ENCODE assay signal across 9 cellular contexts in the genomic region with DNA sequence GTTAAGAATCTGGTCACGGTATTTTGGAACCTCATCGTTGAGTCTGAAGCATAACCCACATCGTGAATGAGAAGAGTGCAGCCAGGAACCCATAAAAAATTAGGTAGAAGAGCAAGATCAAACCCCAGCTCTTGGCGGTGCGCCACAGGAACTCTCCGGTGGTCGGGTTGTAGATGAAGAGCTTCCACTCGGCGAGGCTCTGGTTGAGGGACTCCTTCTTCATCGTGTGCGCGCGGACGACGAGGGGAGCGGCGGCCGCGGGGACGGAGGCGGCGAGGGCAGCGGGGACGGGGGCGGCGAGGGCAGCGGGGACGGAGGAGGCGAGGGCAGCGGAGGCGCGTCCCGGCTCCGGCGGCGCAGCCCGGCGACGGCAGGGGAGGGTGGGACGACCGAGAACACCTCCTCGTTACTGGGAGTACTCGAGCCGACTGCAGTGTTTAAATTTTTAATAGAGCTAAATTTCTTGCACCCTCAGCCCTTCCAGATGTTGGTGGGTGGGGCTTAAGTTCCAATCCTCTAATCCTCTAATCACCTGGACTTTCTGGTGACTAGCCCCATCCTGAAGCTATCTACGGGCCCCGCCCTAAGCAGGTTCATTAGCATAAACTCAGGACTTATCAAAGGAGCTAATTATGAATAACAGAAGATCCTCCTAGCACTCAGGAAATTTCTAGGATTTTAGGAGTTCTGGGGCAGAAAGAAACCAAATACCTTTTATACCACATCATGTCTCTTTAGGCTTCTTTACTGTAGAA. TPM values are rescaled to one million over a fixed set of nuclear protein-coding genes. Genes with fewer than 3 reads are reported as not detected.
DNase-seq lines count a peak whose midpoint lies in the region; ATAC-seq and TF ChIP-seq lines count a peak whose summit lies in the region.
"Had no signal": no experiment of that assay in that cellular context is flagged by ENCODE, and none has a peak within 500 bp of the region (broad histone marks: within the 10 kb centered on the region; RNA-seq: fewer than 3 reads in every experiment).

No MANE protein-coding gene starts in this region.

- no peak overlapping the region for H3K27ac ChIP-seq in Peyer's patch

- DNase-seq in GM10248 (ENCODE audit: extremely low spot score) (peak; percentile 20), Peyer's patch (no peak), chondrocyte (ENCODE audit: low spot score) (no peak), mesothelial cell of epicardium (ENCODE audit: low spot score in 2 of 2, unreplicated experiment in 2 of 2) (peak; percentile 26 to 40), NCI-H1092 (lab: John Stamatoyannopoulos, UW) (no peak), medulla oblongata (ENCODE audit: extremely low spot score) (no peak)

- H3K9me3 Mint-ChIP-seq in chondrocyte (ENCODE audit: low read depth) (no peaks in the 10 kb centered on the region), mesothelial cell of epicardium (peaks cover 5% of the 10 kb centered on the region)

- H3K9me3 ChIP-seq in Peyer's patch: no peaks in the 10 kb centered on the region

- H3K27me3 ChIP-seq in Peyer's patch: no peaks in the 10 kb centered on the region

- H3K4me1 ChIP-seq in Peyer's patch: no peaks in the 10 kb centered on the region

- TF ChIP-seq CTCF in GM10248 (IDR thresholded peaks at IDR 0.05; ENCODE audit: control extremely low read depth, extremely low read depth, low read depth, missing control alignments) (no peak), Peyer's patch (IDR thresholded peaks at IDR 0.05) (no peak), chondrocyte (IDR thresholded peaks at IDR 0.05) (no peak), mesothelial cell of epicardium (IDR thresholded peaks at IDR 0.05; ENCODE audit: unreplicated experiment) (no peak)

- CTCF ChIA-PET in GM10248 (lab: Yijun Ruan, JAX): interaction anchor here (0.9 to 1.5 kb wide), 2 partner anchors 9 to 28 kb away, joined by 5 to 8 read pairs; no protein-coding TSS in a partner anchor

- POLR2A ChIA-PET in GM10248 (lab: Yijun Ruan, JAX): no interaction called here

- peak overlapping the region; percentile 14 to 53 (median 40) for H3K4me3 ChIP-seq in Peyer's patch
- H3K4me3 ChIP-seq: lung had no signal

- H3K4me3 Mint-ChIP-seq in chondrocyte (ENCODE audit: unreplicated experiment) (peak overlapping the region; percentile 65), mesothelial cell of epicardium (peak overlapping the region; percentile 73)

- no peaks in the 10 kb centered on the region for H3K36me3 ChIP-seq in Peyer's patch

- ATAC-seq in HG02678 (IDR thresholded peaks at IDR 0.05; ENCODE audit: unreplicated experiment) (no peak), GM21825 (IDR thresholded peaks at IDR 0.05; ENCODE audit: unreplicated experiment) (no peak)

- H3K4me1 Mint-ChIP-seq in chondrocyte (ENCODE audit: low read depth) (peaks cover 7% of the 10 kb centered on the region), mesothelial cell of epicardium (peaks cover 4% of the 10 kb centered on the region)

- H3K27ac Mint-ChIP-seq in chondrocyte (ENCODE audit: unreplicated experiment) (no peak overlapping the region), mesothelial cell of epicardium (no peak overlapping the region)

- peaks cover 1% of the 10 kb centered on the region for H3K36me3 Mint-ChIP-seq in chondrocyte (ENCODE audit: low read depth)
- no peaks in the 10 kb centered on the region for H3K36me3 Mint-ChIP-seq in mesothelial cell of epicardium

- no peak for TF ChIP-seq POLR2A in Peyer's patch (IDR thresholded peaks at IDR 0.05)

- H3K27me3 Mint-ChIP-seq in chondrocyte (ENCODE audit: low read depth) (peaks cover 23% of the 10 kb centered on the region), mesothelial cell of epicardium (ENCODE audit: low read depth) (peaks cover 46% of the 10 kb centered on the region)

RNA-seq across cellular contexts. Expression of a gene that starts 20.4 kb away (rescaled TPM):
- total RNA-seq in Peyer's patch (10 to 100 TPM; 10.1 to 23.8 (median 11.1) TPM), chondrocyte (10.0 to 13.2 TPM (median 12.7 TPM) in 3 replicates), mesothelial cell of epicardium (22.0 to 24.7 TPM (median 23.5 TPM) in 3 replicates)

Comparison
In these comparisons a context has a peak if more than half of its experiments do, and no peak if none do; other contexts are left out.
1. DNase-seq: peak in GM10248 (single experiment) and mesothelial cell of epicardium (2 of 2); none in Peyer's patch (0 of 3), chondrocyte (single experiment), NCI-H1092 (single experiment) and medulla oblongata (single experiment).